3 cellular contexts compared by ENCODE assay signal in the genomic region with DNA sequence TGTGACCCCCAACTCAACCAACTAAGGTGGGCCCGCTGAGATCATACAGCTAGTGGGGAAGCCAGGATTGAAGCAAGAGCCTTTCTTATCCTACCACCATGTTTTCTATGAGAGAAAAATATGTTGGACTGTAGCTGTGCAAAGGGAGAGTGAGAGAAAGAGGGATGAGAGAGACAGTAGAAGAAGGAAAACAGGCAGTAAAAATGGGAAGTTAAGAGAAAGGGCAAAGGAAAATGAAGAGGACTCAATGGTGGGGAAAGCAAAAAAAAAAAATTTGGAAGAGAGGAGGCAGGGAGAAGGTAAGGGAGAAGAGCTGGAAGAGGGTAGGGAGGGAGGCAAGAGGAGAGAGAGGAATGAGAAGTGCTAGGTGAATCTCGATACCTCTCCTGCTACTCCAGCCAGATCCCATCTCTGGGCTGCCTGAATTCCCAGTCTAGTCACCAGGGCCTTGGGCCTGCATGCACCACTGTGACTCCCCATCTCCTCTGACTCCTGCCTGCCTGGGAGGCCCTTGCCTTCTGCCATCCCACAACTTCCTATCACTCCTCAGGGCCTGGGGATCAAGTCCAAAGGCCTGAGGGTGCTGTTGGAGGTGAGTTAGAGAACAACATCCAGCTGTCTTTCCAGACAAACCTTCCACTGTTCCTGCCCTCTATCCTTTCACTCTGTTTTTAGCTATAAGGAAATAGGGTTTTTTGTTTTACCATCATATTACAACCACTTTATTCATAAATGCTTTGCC.
TF ChIP-seq lines count a peak whose summit lies in the region.

No MANE protein-coding gene starts in this region.

TF ChIP-seq in SK-N-SH, 30 proteins besides CTCF, POLR2A, EP300 and RAD21:
- TF ChIP-seq, protein P1, sequence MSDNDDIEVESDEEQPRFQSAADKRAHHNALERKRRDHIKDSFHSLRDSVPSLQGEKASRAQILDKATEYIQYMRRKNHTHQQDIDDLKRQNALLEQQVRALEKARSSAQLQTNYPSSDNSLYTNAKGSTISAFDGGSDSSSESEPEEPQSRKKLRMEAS (IDR thresholded peaks at IDR 0.05; ENCODE audit: low read depth): no peak

TF ChIP-seq in SK-N-SH treated with all-trans-retinoic acid at 6 μM for 48 hours, 23 proteins besides CTCF, POLR2A, EP300 and RAD21:
- no peak for TF ChIP-seq ZFP30 (CRISPR knock-in tag; IDR thresholded peaks at IDR 0.05)
- no peak for TF ChIP-seq PPARA (CRISPR knock-in tag; IDR thresholded peaks at IDR 0.05; ENCODE audit: borderline replicate concordance)
- TF ChIP-seq, protein P2, sequence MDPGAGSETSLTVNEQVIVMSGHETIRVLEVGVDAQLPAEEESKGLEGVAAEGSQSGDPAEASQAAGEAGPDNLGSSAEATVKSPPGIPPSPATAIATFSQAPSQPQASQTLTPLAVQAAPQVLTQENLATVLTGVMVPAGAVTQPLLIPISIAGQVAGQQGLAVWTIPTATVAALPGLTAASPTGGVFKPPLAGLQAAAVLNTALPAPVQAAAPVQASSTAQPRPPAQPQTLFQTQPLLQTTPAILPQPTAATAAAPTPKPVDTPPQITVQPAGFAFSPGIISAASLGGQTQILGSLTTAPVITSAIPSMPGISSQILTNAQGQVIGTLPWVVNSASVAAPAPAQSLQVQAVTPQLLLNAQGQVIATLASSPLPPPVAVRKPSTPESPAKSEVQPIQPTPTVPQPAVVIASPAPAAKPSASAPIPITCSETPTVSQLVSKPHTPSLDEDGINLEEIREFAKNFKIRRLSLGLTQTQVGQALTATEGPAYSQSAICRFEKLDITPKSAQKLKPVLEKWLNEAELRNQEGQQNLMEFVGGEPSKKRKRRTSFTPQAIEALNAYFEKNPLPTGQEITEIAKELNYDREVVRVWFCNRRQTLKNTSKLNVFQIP (CRISPR knock-in tag; IDR thresholded peaks at IDR 0.05; ENCODE audit: borderline replicate concordance, low read depth): no peak
- TF ChIP-seq RARB (CRISPR knock-in tag; IDR thresholded peaks at IDR 0.05): no peak
- TF ChIP-seq ZC3H10 (CRISPR knock-in tag; IDR thresholded peaks at IDR 0.05): no peak

TF ChIP-seq in H1, 55 proteins besides CTCF, POLR2A, EP300 and RAD21:
- TF ChIP-seq SRF (IDR thresholded peaks at IDR 0.05; ENCODE audit: low read depth, low read length) (no peak), CREB1 (IDR thresholded peaks at IDR 0.05) (no peak), RXRA (IDR thresholded peaks at IDR 0.05; ENCODE audit: insufficient read depth, low read depth, low read length) (no peak), GTF2F1 (IDR thresholded peaks at IDR 0.05; ENCODE audit: borderline replicate concordance, low read depth, low read length) (no peak), CTBP2 (IDR thresholded peaks at IDR 0.05; ENCODE audit: borderline replicate concordance, insufficient read depth, insufficient read length, low read length) (no peak), TAF1 (IDR thresholded peaks at IDR 0.05; ENCODE audit: low read depth, low read length) (no peak), FOSL1 (IDR thresholded peaks at IDR 0.05; ENCODE audit: insufficient read depth, low read depth, low read length) (no peak), NANOG (IDR thresholded peaks at IDR 0.05; ENCODE audit: insufficient read depth, low read depth, low read length, poor library complexity, severe bottlenecking) (no peak), SP1 (IDR thresholded peaks at IDR 0.05; ENCODE audit: low read depth, low read length) (no peak), E2F6 (IDR thresholded peaks at IDR 0.05) (no peak), ZNF274 (IDR thresholded peaks at IDR 0.05; ENCODE audit: borderline replicate concordance, extremely low read depth, low read length) (no peak), BACH1 (IDR thresholded peaks at IDR 0.05; ENCODE audit: low read length) (no peak), TEAD4 (IDR thresholded peaks at IDR 0.05; ENCODE audit: low read depth, low read length) (no peak)
